ENCODE assay signal across 9 cellular contexts in the genomic region with DNA sequence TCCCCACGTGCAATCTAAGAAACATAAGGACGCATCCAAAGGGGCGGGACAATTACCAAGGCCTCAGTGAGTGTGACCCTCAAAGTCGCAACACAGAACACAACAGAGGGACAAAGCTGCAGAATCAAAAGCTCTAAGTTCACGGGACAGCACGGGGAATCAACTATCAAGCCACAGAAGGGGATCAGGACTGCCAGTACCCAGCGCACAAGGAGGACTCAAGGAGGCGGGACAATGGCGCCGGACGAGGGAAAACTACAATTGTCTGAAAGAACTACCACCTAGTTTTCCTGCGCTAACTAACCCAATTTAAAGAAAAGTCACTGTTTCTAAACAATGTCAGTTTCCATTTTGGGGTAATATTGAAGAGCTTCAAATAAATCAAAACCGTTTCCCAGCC. TPM values are rescaled to one million over a fixed set of nuclear protein-coding genes. Genes with fewer than 3 reads are reported as not detected.
DNase-seq lines count a peak whose midpoint lies in the region; ATAC-seq and TF ChIP-seq lines count a peak whose summit lies in the region.
"Had no signal": no experiment of that assay in that cellular context is flagged by ENCODE, and none has a peak within 500 bp of the region (broad histone marks: within the 10 kb centered on the region; RNA-seq: fewer than 3 reads in every experiment).

No MANE protein-coding gene starts in this region.

- ATAC-seq in left ventricle myocardium superior (no peak), naive B cell (ENCODE audit: low read depth in 2 of 2) (no peak), HG02610 (IDR thresholded peaks at IDR 0.05; ENCODE audit: unreplicated experiment) (no peak), GM19023 (IDR thresholded peaks at IDR 0.05; ENCODE audit: unreplicated experiment) (no peak)

- intact Hi-C loops in left ventricle myocardium inferior (cut with micrococcal nuclease) (no loop called here), left ventricle myocardium superior (cut with micrococcal nuclease) (no loop called here)

- DNase-seq in left ventricle myocardium inferior = no peak
- DNase-seq in left ventricle myocardium superior = no peak
- DNase-seq in cardiac fibroblast (ENCODE audit: low read depth in 2 of 2) = no peak
- DNase-seq in naive B cell = no peak
- DNase-seq in hippocampal formation (lab: John Stamatoyannopoulos, UW) = no peak
- DNase-seq in COR-L47 (lab: John Stamatoyannopoulos, UW) = no peak

- no peaks in the 10 kb centered on the region for H3K9me3 Mint-ChIP-seq in naive B cell

- H3K4me3 ChIP-seq in left ventricle myocardium inferior (peak overlapping the region; percentile 77), cardiac fibroblast (replicated peaks in 1 of 2; ENCODE audit: low read depth in 2 of 2, low read length in 2 of 2) (peak overlapping the region; percentile 56 to 61)
- H3K4me3 ChIP-seq: HAP-1 had no signal

- peak overlapping the region; percentile 74 to 96 (median 92) for H3K27ac Mint-ChIP-seq in naive B cell

- H3K36me3 ChIP-seq in left ventricle myocardium inferior = no peaks in the 10 kb centered on the region
- H3K36me3 ChIP-seq: HAP-1 had no signal

- H3K4me1 ChIP-seq in left ventricle myocardium inferior = peaks cover 14% of the 10 kb centered on the region
- H3K4me1 ChIP-seq: HAP-1 had no signal

- H3K36me3 Mint-ChIP-seq in naive B cell = no peaks in the 10 kb centered on the region

- H3K27me3 ChIP-seq in left ventricle myocardium inferior (ENCODE audit: low read depth) = no peaks in the 10 kb centered on the region

- TF ChIP-seq CTCF in left ventricle myocardium inferior (IDR thresholded peaks at IDR 0.05; ENCODE audit: borderline replicate concordance) = no peak
- no peak for TF ChIP-seq CTCF in cardiac fibroblast (IDR thresholded peaks at IDR 0.05; ENCODE audit: low read depth, low read length)

- peak overlapping the region; percentile 83 to 95 (median 93) for H3K4me3 Mint-ChIP-seq in naive B cell

- H3K27ac ChIP-seq in left ventricle myocardium inferior (replicated peaks) = peak overlapping the region; percentile 67

- H3K27me3 Mint-ChIP-seq in naive B cell = no peaks in the 10 kb centered on the region

- no peaks in the 10 kb centered on the region for H3K9me3 ChIP-seq in left ventricle myocardium inferior (replicated peaks)
- H3K9me3 ChIP-seq: HAP-1 had no signal

- peaks cover 10 to 11% (median 11%) of the 10 kb centered on the region in 3 donors for H3K4me1 Mint-ChIP-seq in naive B cell

RNA-seq across cellular contexts. Expression of gene FAM53A, which starts 1.3 kb away (rescaled TPM):
- total RNA-seq in left ventricle myocardium inferior = 0.71 TPM
- total RNA-seq in left ventricle myocardium superior = 1.3 TPM
- polyA plus RNA-seq in naive B cell (ENCODE audit: low read depth in 6 of 6) = 1 to 10 TPM; 1.5 to 2.9 (median 2.4) TPM

RNA-seq across cellular contexts. Expression of gene SLBP, which starts 29.3 kb away (rescaled TPM):
- 11.7 TPM for total RNA-seq in left ventricle myocardium inferior
- 14.3 TPM for total RNA-seq in left ventricle myocardium superior
- 10 to 100 TPM; 32.7 to 50.5 (median 43.4) TPM for polyA plus RNA-seq in naive B cell (ENCODE audit: low read depth in 6 of 6)

RNA-seq across cellular contexts. Expression of gene TMEM129, which starts 38.3 kb away (rescaled TPM):
- total RNA-seq in left ventricle myocardium inferior (29.6 TPM), left ventricle myocardium superior (31.2 TPM)
- 10 to 100 TPM; 29.6 to 43.7 (median 34.7) TPM for polyA plus RNA-seq in naive B cell (ENCODE audit: low read depth in 6 of 6)

RNA-seq across cellular contexts. Expression of gene TACC3, which starts 38.5 kb away (rescaled TPM):
- total RNA-seq in left ventricle myocardium inferior = 5.8 TPM
- total RNA-seq in left ventricle myocardium superior = 6.4 TPM
- polyA plus RNA-seq in naive B cell (ENCODE audit: low read depth in 6 of 6) = 10 to 100 TPM; 15.0 to 21.0 (median 17.2) TPM
